ENCODE assay signal across 8 cellular contexts in genomic region chr17:42779942-42780815, GRCh38. TPM values are rescaled to one million over a fixed set of nuclear protein-coding genes. Genes with fewer than 3 reads are reported as not detected.
A peak's percentile ranks its signal among the peaks of the same experiment; 100 is the strongest.
DNase-seq lines count a peak whose midpoint lies in the region; ATAC-seq and TF ChIP-seq lines count a peak whose summit lies in the region.

Gene WNK4, plus strand, starts transcription at chr17:42780610. Its CDS starts 89 bp downstream, at chr17:42780699.

- intact Hi-C loops in right cardiac atrium (cut with DNase I) = no loop called here

- POLR2A ChIA-PET in WTC11 (lab: Charles Lee) = interaction anchor here (1.0 to 1.5 kb wide), 2 partner anchors 18 to 44 kb away, joined by 3 to 7 read pairs; partner anchors contain the start of genes BECN1 and COA3

- H3K4me3 ChIP-seq in right cardiac atrium (ENCODE audit: low read length) (peak within 1 kb of the TSS; percentile 34), skeletal muscle cell (ENCODE audit: low read depth, low read length) (peak within 1 kb of the TSS; percentile 70)

- H3K27ac Mint-ChIP-seq in WTC11 = peak within 1 kb of the TSS; percentile 54

- ATAC-seq in WTC11 (peak; percentile 71), right cardiac atrium (peak; percentile 22 to 58), GM21528 (IDR thresholded peaks at IDR 0.05; ENCODE audit: low FRiP score, unreplicated experiment) (no peak)

- H3K27me3 Mint-ChIP-seq in WTC11 (ENCODE audit: low read depth) = peaks cover 41% of the 10 kb centered on the region

- 4% methylated on average over 59 of the region's 59 CpGs for WGBS in right cardiac atrium

- peaks cover 27% of the 10 kb centered on the region for H3K36me3 Mint-ChIP-seq in WTC11

- CTCF ChIA-PET in WTC11 (lab: Charles Lee) = interaction anchor here (0.9 to 4.5 kb wide), 8 partner anchors 17 to 202 kb away, joined by 3 to 39 read pairs (median 7); partner anchors contain the start of genes BECN1, CCR10 and RAMP2

- no peak for TF ChIP-seq CTCF in WTC11 (IDR thresholded peaks at IDR 0.05)

- H3K4me3 Mint-ChIP-seq in WTC11 = peak within 1 kb of the TSS; percentile 70

- H3K4me1 Mint-ChIP-seq in WTC11 = peaks cover 20% of the 10 kb centered on the region

- H3K27ac ChIP-seq in right cardiac atrium (ENCODE audit: low read length) = no peak within 1 kb of the TSS

- no peaks in the 10 kb centered on the region for H3K4me1 ChIP-seq in right cardiac atrium (ENCODE audit: control insufficient read depth, insufficient read depth, low read length)

- H3K9me3 ChIP-seq in right cardiac atrium (ENCODE audit: control insufficient read depth, low read length) = no peaks in the 10 kb centered on the region

- H3K9me3 Mint-ChIP-seq in WTC11 = no peaks in the 10 kb centered on the region

- DNase-seq in HCEC 1CT (peak; percentile 43), WTC11 (ENCODE audit: low spot score) (peak; percentile 66), right cardiac atrium (peak in 2 of 3 donors; percentile 54 to 63), skeletal muscle cell (ENCODE audit: low read depth) (no peak), hippocampal formation (lab: John Stamatoyannopoulos, UW) (no peak), kidney glomerular epithelial cell (lab: John Stamatoyannopoulos, UW) (no peak)
- DNase-seq in effector CD8-positive, alpha-beta T cell (lab: John Stamatoyannopoulos, UW) = no peak

- no peaks in the 10 kb centered on the region for H3K27me3 ChIP-seq in right cardiac atrium (ENCODE audit: control insufficient read depth, insufficient read depth)

TF ChIP-seq in WTC11, 78 proteins besides CTCF, POLR2A, EP300 and RAD21 (continues in another document):
- TF ChIP-seq ETV6 (CRISPR knock-in tag; IDR thresholded peaks at IDR 0.05) (no peak), ZNF532 (CRISPR knock-in tag; IDR thresholded peaks at IDR 0.05; ENCODE audit: borderline replicate concordance) (no peak), E2F1 (CRISPR knock-in tag; IDR thresholded peaks at IDR 0.05) (no peak), MYBL2 (CRISPR knock-in tag; IDR thresholded peaks at IDR 0.05) (no peak), TP53 (CRISPR knock-in tag; IDR thresholded peaks at IDR 0.05) (no peak), ZNF423 (CRISPR knock-in tag; IDR thresholded peaks at IDR 0.05) (no peak), ZNF425 (CRISPR knock-in tag; conservative IDR thresholded peaks at IDR 0.05) (no peak), OVOL2 (CRISPR knock-in tag; IDR thresholded peaks at IDR 0.05; ENCODE audit: borderline replicate concordance) (no peak), USF1 (CRISPR knock-in tag; IDR thresholded peaks at IDR 0.05) (no peak), E2F5 (CRISPR knock-in tag; IDR thresholded peaks at IDR 0.05) (no peak), STAT6 (CRISPR knock-in tag; conservative IDR thresholded peaks at IDR 0.05; ENCODE audit: low read depth) (no peak), NFE2L1 (CRISPR knock-in tag; IDR thresholded peaks at IDR 0.05) (no peak), ZNF671 (CRISPR knock-in tag; IDR thresholded peaks at IDR 0.05) (no peak), MAX (CRISPR knock-in tag; IDR thresholded peaks at IDR 0.05) (0 out of 2 replicates have a peak, but pooled peaks have one; percentile 16), ZNF232 (CRISPR knock-in tag; IDR thresholded peaks at IDR 0.05) (no peak)

RNA-seq across cellular contexts. Expression of gene WNK4, which starts in this region (rescaled TPM):
- total RNA-seq in WTC11 (2021) (1.4 to 1.7 TPM (median 1.5 TPM) in 3 replicates), right cardiac atrium (not detected)
- polyA plus RNA-seq in right cardiac atrium = 0.05 TPM

Comparison
In these comparisons a context has a peak if more than half of its experiments do, and no peak if none do; other contexts are left out.
1. Peak in DNase-seq, ATAC-seq and H3K4me3 ChIP-seq in right cardiac atrium; RNA of the gene not detected or under 1 TPM.
2. DNase-seq: peak in HCEC 1CT (single experiment) and WTC11 (single experiment); none in skeletal muscle cell (single experiment), hippocampal formation (0 of 2), effector CD8-positive, alpha-beta T cell (single experiment) and kidney glomerular epithelial cell (single experiment).